ENCODE assay signal across 9 cellular contexts in the genomic region with DNA sequence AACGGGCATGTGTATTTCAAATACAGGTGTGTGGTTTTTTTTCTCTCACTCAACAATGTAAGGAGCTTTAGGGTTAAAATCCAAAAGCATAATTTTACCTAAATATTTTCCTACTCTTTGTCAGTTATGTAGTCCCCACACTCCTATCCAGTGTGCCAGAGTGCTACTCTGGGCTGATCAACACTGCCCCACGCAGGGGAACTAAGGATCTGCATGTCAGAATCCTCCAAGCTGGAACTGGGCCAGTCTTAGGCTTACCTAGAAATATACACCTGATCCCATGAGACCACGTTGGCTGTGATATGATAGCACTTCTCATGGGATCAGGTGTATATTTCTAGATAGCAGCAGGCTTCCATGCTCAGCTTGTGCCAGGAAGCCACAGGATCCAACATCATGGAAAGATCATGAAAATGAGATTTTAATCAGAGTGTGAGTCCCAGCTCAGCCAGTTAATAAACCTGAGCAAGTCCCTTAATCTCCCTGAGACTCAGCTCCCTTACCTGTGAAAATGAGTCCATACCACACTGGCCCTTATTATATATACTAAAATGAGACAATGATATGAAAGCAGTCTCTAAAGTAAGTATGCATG. TPM values are rescaled to one million over a fixed set of nuclear protein-coding genes. Genes with fewer than 3 reads are reported as not detected.
A peak's percentile ranks its signal among the peaks of the same experiment; 100 is the strongest.
DNase-seq lines count a peak whose midpoint lies in the region; ATAC-seq and FAIRE-seq lines count a peak whose summit lies in the region.
"Had no signal": no experiment of that assay in that cellular context is flagged by ENCODE, and none has a peak within 500 bp of the region (broad histone marks: within the 10 kb centered on the region; RNA-seq: fewer than 3 reads in every experiment).

No MANE protein-coding gene starts in this region.

- FAIRE-seq in urothelium cell line (lab: Jason Lieb, UNC) (no peak), frontal cortex (lab: Jason Lieb, UNC) (no peak)

- ATAC-seq in GM19023 (IDR thresholded peaks at IDR 0.05; ENCODE audit: unreplicated experiment) (peak; percentile 44), HG03196 (IDR thresholded peaks at IDR 0.05; ENCODE audit: unreplicated experiment) (peak; percentile 49)
- ATAC-seq in activated T-cell treated with anti-CD3 and anti-CD28 coated beads, Interleukin-2, amount 50 U/mL, for 72 hours (replicated peaks in 1 of 2) = peak; percentile 85 to 91

- peaks cover 0 to 3% of the 10 kb centered on the region in 2 donors for H3K9me3 Mint-ChIP-seq in activated T-cell treated with anti-CD3 and anti-CD28 coated beads, Interleukin-2, amount 50 U/mL, for 72 hours
- H3K9me3 Mint-ChIP-seq: natural killer cell treated with Interleukin-12 subunit alpha and Interleukin-12 subunit beta and Interleukin-15 and Interleukin-18, amount 100 ng/mL, for 72 hours had no signal

- H3K27ac Mint-ChIP-seq in activated T-cell treated with anti-CD3 and anti-CD28 coated beads, Interleukin-2, amount 50 U/mL, for 72 hours = no peak overlapping the region
- H3K27ac Mint-ChIP-seq: natural killer cell treated with Interleukin-12 subunit alpha and Interleukin-12 subunit beta and Interleukin-15 and Interleukin-18, amount 100 ng/mL, for 72 hours had no signal

- H3K27me3 Mint-ChIP-seq in activated T-cell treated with anti-CD3 and anti-CD28 coated beads, Interleukin-2, amount 50 U/mL, for 72 hours (ENCODE audit: low read depth) = no peaks in the 10 kb centered on the region
- H3K27me3 Mint-ChIP-seq: natural killer cell treated with Interleukin-12 subunit alpha and Interleukin-12 subunit beta and Interleukin-15 and Interleukin-18, amount 100 ng/mL, for 72 hours had no signal

- no peak overlapping the region for H3K4me3 Mint-ChIP-seq in activated T-cell treated with anti-CD3 and anti-CD28 coated beads, Interleukin-2, amount 50 U/mL, for 72 hours
- H3K4me3 Mint-ChIP-seq: natural killer cell treated with Interleukin-12 subunit alpha and Interleukin-12 subunit beta and Interleukin-15 and Interleukin-18, amount 100 ng/mL, for 72 hours had no signal

- peaks cover 0 to 3% of the 10 kb centered on the region in 2 donors for H3K36me3 Mint-ChIP-seq in activated T-cell treated with anti-CD3 and anti-CD28 coated beads, Interleukin-2, amount 50 U/mL, for 72 hours (ENCODE audit: insufficient read depth in 2 of 2)
- H3K36me3 Mint-ChIP-seq: natural killer cell treated with Interleukin-12 subunit alpha and Interleukin-12 subunit beta and Interleukin-15 and Interleukin-18, amount 100 ng/mL, for 72 hours had no signal

- H3K4me1 Mint-ChIP-seq in activated T-cell treated with anti-CD3 and anti-CD28 coated beads, Interleukin-2, amount 50 U/mL, for 72 hours (ENCODE audit: low read depth) = peaks cover 24% of the 10 kb centered on the region

- DNase-seq in COLO668 (lab: John Stamatoyannopoulos, UW; ENCODE audit: unreplicated experiment) (peak; percentile 40), NCI-H526 treated with DMSO at 0.1 percent for 48 hours (lab: John Stamatoyannopoulos, UW) (peak; percentile 47), islet precursor cell (peak; percentile 78), urothelium cell line (ENCODE audit: low spot score) (peak; percentile 25), frontal cortex (ENCODE audit: low spot score in 2 of 2) (no peak)
- DNase-seq in activated T-cell treated with anti-CD3 and anti-CD28 coated beads, Interleukin-2, amount 50 U/mL, for 72 hours = peak; percentile 58 to 61

RNA-seq across cellular contexts. Expression of gene CCDC141, which starts 29.7 kb away (rescaled TPM):
- 1 to 10 TPM; 5.3 to 9.4 TPM for total RNA-seq in activated T-cell treated with anti-CD3 and anti-CD28 coated beads, Interleukin-2, amount 50 U/mL, for 72 hours
- 1.2 TPM for total RNA-seq in frontal cortex

Comparison
In these comparisons a context has a peak if more than half of its experiments do, and no peak if none do; other contexts are left out.
1. DNase-seq: peak in COLO668 (single experiment), NCI-H526 treated with DMSO at 0.1 percent for 48 hours (single experiment), activated T-cell treated with anti-CD3 and anti-CD28 coated beads, Interleukin-2, amount 50 U/mL, for 72 hours (2 of 2), islet precursor cell (single experiment) and urothelium cell line (single experiment); none in frontal cortex (0 of 2).
2. Peak in every context shown above with its lines, with median percentiles within 50 percentile points of each other: ATAC-seq.